In genomic region chr16:4676826-4677225, GRCh38 we compare ENCODE assay signal across 12 cellular contexts. TPM values are rescaled to one million over a fixed set of nuclear protein-coding genes. Genes with fewer than 3 reads are reported as not detected.
DNase-seq lines count a peak whose midpoint lies in the region; ATAC-seq lines count a peak whose summit lies in the region.
"Had no signal": no experiment of that assay in that cellular context is flagged by ENCODE, and none has a peak within 500 bp of the region (broad histone marks: within the 10 kb centered on the region; RNA-seq: fewer than 3 reads in every experiment).

No MANE protein-coding gene starts in this region.

- H3K9ac ChIP-seq in BLaER1 treated with 17β-estradiol and CSF1 and Interleukin-3, amounts not matched to agents 10 nM and 100 nM: peak overlapping the region in 4 of 11 experiments; percentile 45 to 63 (median 59); a peak in 6 of 22 replicates

- no peaks in the 10 kb centered on the region for H3K27me3 ChIP-seq in BLaER1 treated with 17β-estradiol and CSF1 and Interleukin-3, amounts not matched to agents 10 nM and 100 nM

- no peaks in the 10 kb centered on the region for H3K27me3 Mint-ChIP-seq in dendritic cell treated with granulocyte-macrophage colony-stimulating factor and Interleukin-4, amounts not matched to agents 40 ng/mL and 50 ng/mL, for 4 days
- H3K27me3 Mint-ChIP-seq in natural killer cell treated with Interleukin-12 subunit alpha and Interleukin-12 subunit beta and Interleukin-15 and Interleukin-18, amount 100 ng/mL, for 72 hours: no peaks in the 10 kb centered on the region
- H3K27me3 Mint-ChIP-seq: memory B cell had no signal

- H3K4me3 ChIP-seq in BLaER1 treated with 17β-estradiol and CSF1 and Interleukin-3, amounts not matched to agents 10 nM and 100 nM: no peak overlapping the region

- H3K4me1 ChIP-seq in BLaER1 treated with 17β-estradiol and CSF1 and Interleukin-3, amounts not matched to agents 10 nM and 100 nM: peaks cover 13 to 54% (median 32%) of the 10 kb centered on the region in 10 experiments

- H3K36me3 ChIP-seq in BLaER1 treated with 17β-estradiol and CSF1 and Interleukin-3, amounts not matched to agents 10 nM and 100 nM: peaks cover 69 to 98% (median 87%) of the 10 kb centered on the region in 11 experiments
- peaks cover 24% of the 10 kb centered on the region; the same call in 1 of the 2 replicates for H3K36me3 ChIP-seq in KOPT-K1 (ENCODE audit: insufficient read depth, low read length)

- H3K4me1 Mint-ChIP-seq in dendritic cell treated with granulocyte-macrophage colony-stimulating factor and Interleukin-4, amounts not matched to agents 40 ng/mL and 50 ng/mL, for 4 days (ENCODE audit: low read depth): peaks cover 60% of the 10 kb centered on the region
- peaks cover 19 to 22% of the 10 kb centered on the region in 2 donors for H3K4me1 Mint-ChIP-seq in natural killer cell treated with Interleukin-12 subunit alpha and Interleukin-12 subunit beta and Interleukin-15 and Interleukin-18, amount 100 ng/mL, for 72 hours (ENCODE audit: low read depth in 2 of 2)

- peaks cover 68% of the 10 kb centered on the region for H3K36me3 Mint-ChIP-seq in dendritic cell treated with granulocyte-macrophage colony-stimulating factor and Interleukin-4, amounts not matched to agents 40 ng/mL and 50 ng/mL, for 4 days (ENCODE audit: low read depth)
- no peaks in the 10 kb centered on the region for H3K36me3 Mint-ChIP-seq in natural killer cell treated with Interleukin-12 subunit alpha and Interleukin-12 subunit beta and Interleukin-15 and Interleukin-18, amount 100 ng/mL, for 72 hours

- DNase-seq in natural killer cell treated with Interleukin-12 subunit alpha and Interleukin-12 subunit beta and Interleukin-15 and Interleukin-18, amount 100 ng/mL, for 72 hours (ENCODE audit: low spot score): no peak
- DNase-seq in sciatic nerve (ENCODE audit: low spot score) (no peak), NCI-H748 (lab: John Stamatoyannopoulos, UW; ENCODE audit: unreplicated experiment) (no peak), mesenteric fat pad (ENCODE audit: low spot score) (no peak)
- DNase-seq: activated gamma-delta T cell, H7 had no signal

- peak in 1 of 2 donors; percentile 12 for ATAC-seq in natural killer cell treated with Interleukin-12 subunit alpha and Interleukin-12 subunit beta and Interleukin-15 and Interleukin-18, amount 100 ng/mL, for 72 hours
- ATAC-seq in GM18511 (IDR thresholded peaks at IDR 0.05; ENCODE audit: unreplicated experiment) (no peak), sciatic nerve (no peak)

- H3K27ac Mint-ChIP-seq in dendritic cell treated with granulocyte-macrophage colony-stimulating factor and Interleukin-4, amounts not matched to agents 40 ng/mL and 50 ng/mL, for 4 days: peak overlapping the region; percentile 70
- H3K27ac Mint-ChIP-seq in natural killer cell treated with Interleukin-12 subunit alpha and Interleukin-12 subunit beta and Interleukin-15 and Interleukin-18, amount 100 ng/mL, for 72 hours: peak overlapping the region; percentile 73 to 86
- H3K27ac Mint-ChIP-seq: memory B cell had no signal

- H3K4me2 ChIP-seq in BLaER1 treated with 17β-estradiol and CSF1 and Interleukin-3, amounts not matched to agents 10 nM and 100 nM: peak overlapping the region in 9 of 11 experiments; percentile 65 to 89 (median 74); a peak in 11 of 22 replicates

- H3K9me3 ChIP-seq in BLaER1 treated with 17β-estradiol and CSF1 and Interleukin-3, amounts not matched to agents 10 nM and 100 nM (replicated peaks in 1 of 11): no peaks in the 10 kb centered on the region
- H3K9me3 ChIP-seq in KOPT-K1 (ENCODE audit: insufficient read depth, low read length, poor library complexity, severe bottlenecking): no peaks in the 10 kb centered on the region

- no peaks in the 10 kb centered on the region for H3K9me3 Mint-ChIP-seq in dendritic cell treated with granulocyte-macrophage colony-stimulating factor and Interleukin-4, amounts not matched to agents 40 ng/mL and 50 ng/mL, for 4 days
- no peaks in the 10 kb centered on the region for H3K9me3 Mint-ChIP-seq in natural killer cell treated with Interleukin-12 subunit alpha and Interleukin-12 subunit beta and Interleukin-15 and Interleukin-18, amount 100 ng/mL, for 72 hours
- H3K9me3 Mint-ChIP-seq: memory B cell, WTC11 had no signal

- intact Hi-C loops in dendritic cell treated with granulocyte-macrophage colony-stimulating factor and Interleukin-4, amounts not matched to agents 40 ng/mL and 50 ng/mL, for 4 days (cut with micrococcal nuclease): no loop called here
- intact Hi-C loops in sciatic nerve (cut with DNase I): no loop called here

- peak overlapping the region in 7 of 11 experiments; percentile 40 to 62 (median 51); a peak in 9 of 22 replicates for H3K27ac ChIP-seq in BLaER1 treated with 17β-estradiol and CSF1 and Interleukin-3, amounts not matched to agents 10 nM and 100 nM
- peak overlapping the region; percentile 65 for H3K27ac ChIP-seq in KOPT-K1 (ENCODE audit: low read depth, low read length, poor library complexity, severe bottlenecking)

- peaks cover 16 to 82% (median 45%) of the 10 kb centered on the region in 11 experiments; a peak in 20 of 22 replicates for H4K20me1 ChIP-seq in BLaER1 treated with 17β-estradiol and CSF1 and Interleukin-3, amounts not matched to agents 10 nM and 100 nM

- peak overlapping the region; percentile 18 for H3K4me3 Mint-ChIP-seq in dendritic cell treated with granulocyte-macrophage colony-stimulating factor and Interleukin-4, amounts not matched to agents 40 ng/mL and 50 ng/mL, for 4 days
- peak overlapping the region; percentile 68 for H3K4me3 Mint-ChIP-seq in natural killer cell treated with Interleukin-12 subunit alpha and Interleukin-12 subunit beta and Interleukin-15 and Interleukin-18, amount 100 ng/mL, for 72 hours
- H3K4me3 Mint-ChIP-seq: memory B cell, WTC11 had no signal

RNA-seq across cellular contexts. Expression of gene NUDT16L1, which starts 16.5 kb away (rescaled TPM):
- total RNA-seq in natural killer cell treated with Interleukin-12 subunit alpha and Interleukin-12 subunit beta and Interleukin-15 and Interleukin-18, amount 100 ng/mL, for 72 hours: 10 to 100 TPM; 37.3 to 57.0 TPM
- 21.3 TPM for total RNA-seq in sciatic nerve
- total RNA-seq in mesenteric fat pad: 19.4 TPM

RNA-seq across cellular contexts. Expression of gene MGRN1, which starts 52.2 kb away (rescaled TPM):
- total RNA-seq in natural killer cell treated with Interleukin-12 subunit alpha and Interleukin-12 subunit beta and Interleukin-15 and Interleukin-18, amount 100 ng/mL, for 72 hours: 100 to 1,000 TPM in 1 of 2 donors, 10 to 100 TPM in 1; 86.9 to 105 TPM
- 75.3 TPM for total RNA-seq in sciatic nerve
- 74.1 TPM for total RNA-seq in mesenteric fat pad

RNA-seq across cellular contexts. Expression of gene ANKS3, which starts 57.2 kb away (rescaled TPM):
- 10 to 100 TPM; 19.0 to 39.1 TPM for total RNA-seq in natural killer cell treated with Interleukin-12 subunit alpha and Interleukin-12 subunit beta and Interleukin-15 and Interleukin-18, amount 100 ng/mL, for 72 hours
- 34.4 TPM for total RNA-seq in sciatic nerve
- total RNA-seq in mesenteric fat pad: 16.4 TPM

RNA-seq across cellular contexts. Expression of gene DNAAF8, which starts 57.5 kb away (rescaled TPM):
- total RNA-seq in natural killer cell treated with Interleukin-12 subunit alpha and Interleukin-12 subunit beta and Interleukin-15 and Interleukin-18, amount 100 ng/mL, for 72 hours: under 1 TPM in 1 of 2 donors, not detected in 1; 0.53 TPM
- 0.31 TPM for total RNA-seq in sciatic nerve
- 1.3 TPM for total RNA-seq in mesenteric fat pad
